In genomic region chr15:29811691-29812383, GRCh38 we compare ENCODE assay signal across 1 cellular context.
TF ChIP-seq lines count a peak whose summit lies in the region.

No MANE protein-coding gene starts in this region.

TF ChIP-seq in K562, 482 proteins besides CTCF, POLR2A, EP300 and RAD21 (continued from another document):
- no peak for TF ChIP-seq E2F5 (CRISPR knock-in tag; IDR thresholded peaks at IDR 0.05)
